Comparison of ENCODE assay signal across 2 cellular contexts in genomic region chr1:39761557-39762260, GRCh38.
TF ChIP-seq lines count a peak whose summit lies in the region.

No MANE protein-coding gene starts in this region.

TF ChIP-seq in IMR-90, 13 proteins besides CTCF, POLR2A, EP300 and RAD21:
- TF ChIP-seq MXI1 (IDR thresholded peaks at IDR 0.05; ENCODE audit: borderline replicate concordance, low read depth, low read length) (no peak), ELK1 (IDR thresholded peaks at IDR 0.05; ENCODE audit: borderline replicate concordance, low read depth, low read length) (no peak), MAFK (IDR thresholded peaks at IDR 0.05; ENCODE audit: low read depth, low read length) (no peak)

TF ChIP-seq in GM12878, 131 proteins besides CTCF, POLR2A, EP300 and RAD21:
- TF ChIP-seq MYB (IDR thresholded peaks at IDR 0.05; ENCODE audit: borderline replicate concordance, low read depth, low read length) = no peak
- no peak for TF ChIP-seq PAX8 (IDR thresholded peaks at IDR 0.05)
- TF ChIP-seq NBN (IDR thresholded peaks at IDR 0.05) = no peak
- no peak for TF ChIP-seq TCF7 (IDR thresholded peaks at IDR 0.05; ENCODE audit: borderline replicate concordance)
- TF ChIP-seq NKRF (conservative IDR thresholded peaks at IDR 0.05) = no peak
- TF ChIP-seq SPI1 (IDR thresholded peaks at IDR 0.05; ENCODE audit: borderline replicate concordance, insufficient read depth, low read depth, low read length) = no peak
- TF ChIP-seq CREB1 (IDR thresholded peaks at IDR 0.05; ENCODE audit: low read depth) = no peak
- TF ChIP-seq ZNF207 (IDR thresholded peaks at IDR 0.05; ENCODE audit: borderline replicate concordance) = no peak
- no peak for TF ChIP-seq RAD51 (IDR thresholded peaks at IDR 0.05)
- no peak for TF ChIP-seq YBX1 (IDR thresholded peaks at IDR 0.05)
- TF ChIP-seq CHD1 (IDR thresholded peaks at IDR 0.05; ENCODE audit: low read depth, low read length) = no peak
- TF ChIP-seq SREBF2 (IDR thresholded peaks at IDR 0.05; ENCODE audit: low read length) = no peak
- no peak for TF ChIP-seq RBBP5 (conservative IDR thresholded peaks at IDR 0.05)
- TF ChIP-seq, protein P1, sequence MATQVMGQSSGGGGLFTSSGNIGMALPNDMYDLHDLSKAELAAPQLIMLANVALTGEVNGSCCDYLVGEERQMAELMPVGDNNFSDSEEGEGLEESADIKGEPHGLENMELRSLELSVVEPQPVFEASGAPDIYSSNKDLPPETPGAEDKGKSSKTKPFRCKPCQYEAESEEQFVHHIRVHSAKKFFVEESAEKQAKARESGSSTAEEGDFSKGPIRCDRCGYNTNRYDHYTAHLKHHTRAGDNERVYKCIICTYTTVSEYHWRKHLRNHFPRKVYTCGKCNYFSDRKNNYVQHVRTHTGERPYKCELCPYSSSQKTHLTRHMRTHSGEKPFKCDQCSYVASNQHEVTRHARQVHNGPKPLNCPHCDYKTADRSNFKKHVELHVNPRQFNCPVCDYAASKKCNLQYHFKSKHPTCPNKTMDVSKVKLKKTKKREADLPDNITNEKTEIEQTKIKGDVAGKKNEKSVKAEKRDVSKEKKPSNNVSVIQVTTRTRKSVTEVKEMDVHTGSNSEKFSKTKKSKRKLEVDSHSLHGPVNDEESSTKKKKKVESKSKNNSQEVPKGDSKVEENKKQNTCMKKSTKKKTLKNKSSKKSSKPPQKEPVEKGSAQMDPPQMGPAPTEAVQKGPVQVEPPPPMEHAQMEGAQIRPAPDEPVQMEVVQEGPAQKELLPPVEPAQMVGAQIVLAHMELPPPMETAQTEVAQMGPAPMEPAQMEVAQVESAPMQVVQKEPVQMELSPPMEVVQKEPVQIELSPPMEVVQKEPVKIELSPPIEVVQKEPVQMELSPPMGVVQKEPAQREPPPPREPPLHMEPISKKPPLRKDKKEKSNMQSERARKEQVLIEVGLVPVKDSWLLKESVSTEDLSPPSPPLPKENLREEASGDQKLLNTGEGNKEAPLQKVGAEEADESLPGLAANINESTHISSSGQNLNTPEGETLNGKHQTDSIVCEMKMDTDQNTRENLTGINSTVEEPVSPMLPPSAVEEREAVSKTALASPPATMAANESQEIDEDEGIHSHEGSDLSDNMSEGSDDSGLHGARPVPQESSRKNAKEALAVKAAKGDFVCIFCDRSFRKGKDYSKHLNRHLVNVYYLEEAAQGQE (IDR thresholded peaks at IDR 0.05; ENCODE audit: low read depth, low read length) = no peak
- TF ChIP-seq, protein P2, sequence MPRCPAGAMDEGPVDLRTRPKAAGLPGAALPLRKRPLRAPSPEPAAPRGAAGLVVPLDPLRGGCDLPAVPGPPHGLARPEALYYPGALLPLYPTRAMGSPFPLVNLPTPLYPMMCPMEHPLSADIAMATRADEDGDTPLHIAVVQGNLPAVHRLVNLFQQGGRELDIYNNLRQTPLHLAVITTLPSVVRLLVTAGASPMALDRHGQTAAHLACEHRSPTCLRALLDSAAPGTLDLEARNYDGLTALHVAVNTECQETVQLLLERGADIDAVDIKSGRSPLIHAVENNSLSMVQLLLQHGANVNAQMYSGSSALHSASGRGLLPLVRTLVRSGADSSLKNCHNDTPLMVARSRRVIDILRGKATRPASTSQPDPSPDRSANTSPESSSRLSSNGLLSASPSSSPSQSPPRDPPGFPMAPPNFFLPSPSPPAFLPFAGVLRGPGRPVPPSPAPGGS (IDR thresholded peaks at IDR 0.05; ENCODE audit: borderline replicate concordance, insufficient read depth, low read depth, low read length, poor library complexity, severe bottlenecking) = no peak
- TF ChIP-seq CREM (IDR thresholded peaks at IDR 0.05; ENCODE audit: low read depth) = no peak
- TF ChIP-seq FOXM1 (IDR thresholded peaks at IDR 0.05; ENCODE audit: low read depth, low read length) = no peak
- TF ChIP-seq, protein P3, sequence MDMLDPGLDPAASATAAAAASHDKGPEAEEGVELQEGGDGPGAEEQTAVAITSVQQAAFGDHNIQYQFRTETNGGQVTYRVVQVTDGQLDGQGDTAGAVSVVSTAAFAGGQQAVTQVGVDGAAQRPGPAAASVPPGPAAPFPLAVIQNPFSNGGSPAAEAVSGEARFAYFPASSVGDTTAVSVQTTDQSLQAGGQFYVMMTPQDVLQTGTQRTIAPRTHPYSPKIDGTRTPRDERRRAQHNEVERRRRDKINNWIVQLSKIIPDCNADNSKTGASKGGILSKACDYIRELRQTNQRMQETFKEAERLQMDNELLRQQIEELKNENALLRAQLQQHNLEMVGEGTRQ (IDR thresholded peaks at IDR 0.05; ENCODE audit: borderline replicate concordance, low read depth, low read length) = no peak
- TF ChIP-seq FOS (IDR thresholded peaks at IDR 0.05; ENCODE audit: borderline replicate concordance, extremely low read depth, insufficient read length) = no peak
